29 cellular contexts compared by ENCODE assay signal in the genomic region with DNA sequence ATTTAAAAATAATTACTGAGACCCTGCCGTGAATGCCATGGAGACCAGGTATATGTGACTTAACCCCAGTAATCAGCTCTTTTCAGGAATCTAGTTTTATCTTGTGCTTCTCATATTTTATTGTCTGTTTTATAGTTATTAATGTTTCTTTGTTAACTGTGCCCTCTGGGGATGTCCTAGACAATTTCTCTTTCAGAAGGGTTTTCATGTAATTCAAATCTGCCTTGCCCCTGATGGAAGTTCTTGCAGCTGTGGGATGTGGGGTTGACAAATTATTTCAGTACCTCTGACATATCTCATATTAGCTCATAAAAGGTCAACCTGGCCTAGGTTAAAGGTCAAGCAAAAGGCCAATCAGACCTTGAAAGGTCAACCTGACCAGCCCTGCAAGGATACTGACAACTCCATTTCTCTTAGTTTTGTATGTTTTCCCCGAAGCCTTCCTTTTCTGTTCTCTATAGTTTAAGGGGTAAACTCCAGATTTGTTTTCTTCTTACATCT.
"Had no signal": no experiment of that assay in that cellular context is flagged by ENCODE, and none has a peak within 500 bp of the region (broad histone marks: within the 10 kb centered on the region; RNA-seq: fewer than 3 reads in every experiment).

No MANE protein-coding gene starts in this region.

- ATAC-seq: activated CD4-positive, alpha-beta T cell treated with anti-CD3 and anti-CD28 coated beads for 36 hours; activated CD8-positive, alpha-beta memory T cell treated with anti-CD3 and anti-CD28 coated beads, Interleukin-2, amount 10 ng/mL, durations not matched to agents 7 days and 5 days; activated CD8-positive, alpha-beta T cell treated with anti-CD3 and anti-CD28 coated beads, Interleukin-2, amount 10 ng/mL, durations not matched to agents 7 days and 5 days; activated T-helper 17 cell treated with anti-CD3 and anti-CD28 coated beads, Interleukin-2, amount 50 U/mL, for 72 hours had no signal

- H3K27ac Mint-ChIP-seq: activated CD4-positive, alpha-beta T cell treated with anti-CD3 and anti-CD28 coated beads for 36 hours; activated CD4-positive, alpha-beta T cell treated with anti-CD3 and anti-CD28 coated beads, Interleukin-2, amount 10 ng/mL, durations not matched to agents 7 days and 5 days; activated CD8-positive, alpha-beta memory T cell treated with anti-CD3 and anti-CD28 coated beads, Interleukin-2, amount 10 ng/mL, durations not matched to agents 7 days and 5 days; activated CD8-positive, alpha-beta T cell treated with anti-CD3 and anti-CD28 coated beads, Interleukin-2, amount 10 ng/mL, durations not matched to agents 7 days and 5 days; activated naive CD8-positive, alpha-beta T cell; activated T-cell treated with anti-CD3 and anti-CD28 coated beads, Interleukin-2, amount 50 U/mL, for 24 hours; activated T-helper 17 cell treated with anti-CD3 and anti-CD28 coated beads, Interleukin-2, amount 50 U/mL, for 72 hours; brain; dendritic cell treated with granulocyte-macrophage colony-stimulating factor and Interleukin-4, amounts not matched to agents 40 ng/mL and 50 ng/mL, for 4 days had no signal

- H3K4me1 Mint-ChIP-seq: activated CD4-positive, alpha-beta T cell treated with anti-CD3 and anti-CD28 coated beads for 36 hours; activated CD4-positive, alpha-beta T cell treated with anti-CD3 and anti-CD28 coated beads, Interleukin-2, amount 10 ng/mL, durations not matched to agents 7 days and 5 days; activated CD8-positive, alpha-beta memory T cell treated with anti-CD3 and anti-CD28 coated beads, Interleukin-2, amount 10 ng/mL, durations not matched to agents 7 days and 5 days; activated T-helper 17 cell treated with anti-CD3 and anti-CD28 coated beads, Interleukin-2, amount 50 U/mL, for 72 hours; brain had no signal

- H3K27ac ChIP-seq: ascending aorta, breast epithelium, cardiac muscle cell, colonic mucosa, dorsolateral prefrontal cortex, epithelial cell of prostate, esophagus squamous epithelium had no signal

- DNase-seq: activated CD4-positive, alpha-beta T cell treated with anti-CD3 and anti-CD28 coated beads for 36 hours; activated CD4-positive, alpha-beta T cell treated with anti-CD3 and anti-CD28 coated beads, Interleukin-2, amount 10 ng/mL, durations not matched to agents 7 days and 5 days; activated CD4-positive, alpha-beta T cell treated with anti-CD3 and anti-CD28 coated beads, Interleukin-2, amount 50 U/mL, for 48 hours; activated CD4-positive, CD25-positive, alpha-beta regulatory T cell; activated CD4-positive, CD25-positive, alpha-beta regulatory T cell treated with anti-CD3 and anti-CD28 coated beads, Interleukin-2, amount 50 U/mL, for 72 hours; activated CD8-positive, alpha-beta memory T cell treated with anti-CD3 and anti-CD28 coated beads, Interleukin-2, amount 10 ng/mL, durations not matched to agents 7 days and 5 days; activated CD8-positive, alpha-beta memory T cell treated with anti-CD3 and anti-CD28 coated beads, Interleukin-2, amount 50 U/mL, for 4 hours; activated CD8-positive, alpha-beta T cell treated with anti-CD3 and anti-CD28 coated beads, Interleukin-2, amount 10 ng/mL, durations not matched to agents 7 days and 5 days; activated effector memory CD4-positive, alpha-beta T cell treated with Interleukin-2 at 50 U/mL for 16 hours; activated gamma-delta T cell treated with Interleukin-2 at 50 U/mL for 16 hours; activated naive CD4-positive, alpha-beta T cell treated with anti-CD3 and anti-CD28 coated beads, Interleukin-2, amount 50 U/mL, for 16 hours; activated naive CD4-positive, alpha-beta T cell treated with Interleukin-2 at 50 U/mL for 16 hours; activated T-cell treated with anti-CD3 and anti-CD28 coated beads, Interleukin-2, amount 50 U/mL, for 24 hours; central memory CD4-positive, alpha-beta T cell; cerebellar nuclear complex; colonic mucosa; dorsolateral prefrontal cortex; effector CD4-positive, alpha-beta T cell; esophagus squamous epithelium; head of caudate nucleus; T-helper 2 cell had no signal

- H3K4me3 Mint-ChIP-seq: activated CD4-positive, alpha-beta T cell treated with anti-CD3 and anti-CD28 coated beads for 36 hours; activated CD4-positive, alpha-beta T cell treated with anti-CD3 and anti-CD28 coated beads, Interleukin-2, amount 10 ng/mL, durations not matched to agents 7 days and 5 days; activated CD8-positive, alpha-beta memory T cell treated with anti-CD3 and anti-CD28 coated beads, Interleukin-2, amount 10 ng/mL, durations not matched to agents 7 days and 5 days; activated CD8-positive, alpha-beta T cell treated with anti-CD3 and anti-CD28 coated beads, Interleukin-2, amount 10 ng/mL, durations not matched to agents 7 days and 5 days; activated naive CD8-positive, alpha-beta T cell; activated T-cell treated with anti-CD3 and anti-CD28 coated beads, Interleukin-2, amount 50 U/mL, for 24 hours; activated T-helper 17 cell treated with anti-CD3 and anti-CD28 coated beads, Interleukin-2, amount 50 U/mL, for 72 hours; brain; dendritic cell treated with granulocyte-macrophage colony-stimulating factor and Interleukin-4, amounts not matched to agents 40 ng/mL and 50 ng/mL, for 4 days had no signal

- H3K9me3 ChIP-seq: colonic mucosa had no signal

- H3K4me1 ChIP-seq: ascending aorta, breast epithelium, colonic mucosa, esophagus squamous epithelium had no signal

- H3K27me3 Mint-ChIP-seq: activated CD8-positive, alpha-beta memory T cell treated with anti-CD3 and anti-CD28 coated beads, Interleukin-2, amount 10 ng/mL, durations not matched to agents 7 days and 5 days; activated naive CD8-positive, alpha-beta T cell; activated T-cell treated with anti-CD3 and anti-CD28 coated beads, Interleukin-2, amount 50 U/mL, for 24 hours; activated T-helper 17 cell treated with anti-CD3 and anti-CD28 coated beads, Interleukin-2, amount 50 U/mL, for 72 hours; brain; dendritic cell treated with granulocyte-macrophage colony-stimulating factor and Interleukin-4, amounts not matched to agents 40 ng/mL and 50 ng/mL, for 4 days had no signal

- H3K4me3 ChIP-seq: ascending aorta, breast epithelium, cardiac muscle cell, colonic mucosa, dorsolateral prefrontal cortex, esophagus squamous epithelium had no signal

- H3K27me3 ChIP-seq: ascending aorta, breast epithelium, cardiac muscle cell, colonic mucosa, esophagus squamous epithelium had no signal

- H3K36me3 ChIP-seq: ascending aorta, breast epithelium, cardiac muscle cell, colonic mucosa, esophagus squamous epithelium had no signal
